14 cellular contexts compared by ENCODE assay signal in genomic region chr5:28648108-28648507, GRCh38.
DNase-seq lines count a peak whose midpoint lies in the region; ATAC-seq, FAIRE-seq and TF ChIP-seq lines count a peak whose summit lies in the region.
"Had no signal": no experiment of that assay in that cellular context is flagged by ENCODE, and none has a peak within 500 bp of the region (broad histone marks: within the 10 kb centered on the region; RNA-seq: fewer than 3 reads in every experiment).

No MANE protein-coding gene starts in this region.

- no peak for TF ChIP-seq POLR2A in HepG2 (IDR thresholded peaks at IDR 0.05; ENCODE audit: insufficient read depth in 1 of 2, low read depth in 2 of 2, low read length in 2 of 2)
- TF ChIP-seq POLR2A in right lobe of liver (IDR thresholded peaks at IDR 0.05), result no peak

- TF ChIP-seq EP300 in HepG2 (IDR thresholded peaks at IDR 0.05; ENCODE audit: low read depth in 2 of 2, low read length in 2 of 2), result no peak
- no peak for TF ChIP-seq EP300 in HepG2 (CRISPR knock-in tag; IDR thresholded peaks at IDR 0.05; ENCODE audit: borderline replicate concordance)

- H3K79me2 ChIP-seq in HepG2 (ENCODE audit: insufficient read depth, low read length), result no peaks in the 10 kb centered on the region

- H3K4me1 ChIP-seq in HepG2 (ENCODE audit: insufficient read depth, low read length) (no peaks in the 10 kb centered on the region), right lobe of liver (no peaks in the 10 kb centered on the region)
- H3K4me1 ChIP-seq: left lung had no signal

- H3K9me3 ChIP-seq in HepG2 (ENCODE audit: low read length) (no peaks in the 10 kb centered on the region), right lobe of liver (no peaks in the 10 kb centered on the region)
- H3K9me3 ChIP-seq: left lung had no signal

- POLR2A ChIA-PET in HepG2 (lab: Yijun Ruan, JAX), result no interaction called here

- FAIRE-seq in HepG2 (lab: Jason Lieb, UNC), result no peak

- in situ Hi-C loops in HepG2 (cut with HindIII; ENCODE audit: extremely low pct_ligation_motif_present, low pct_unique_long_range_greater_than_20kb), result no loop called here

- WGBS in HepG2 (ENCODE audit: low lambda C conversion rate), result 0% methylated on average over 2 of the region's 2 CpGs
- 57% methylated on average over 2 of the region's 2 CpGs for WGBS in right lobe of liver (ENCODE audit: insufficient coverage, low coverage, low lambda C conversion rate, missing lambda C conversion rate)

- TF ChIP-seq RAD21 in HepG2 (CRISPR knock-in tag; IDR thresholded peaks at IDR 0.05), result no peak

- H3K4me3 ChIP-seq in HepG2 (replicated peaks in 1 of 3; ENCODE audit: insufficient read depth in 1 of 3, low read depth in 2 of 3, low read length in 3 of 3), result no peak overlapping the region
- H3K4me3 ChIP-seq in right lobe of liver, result no peak overlapping the region
- H3K4me3 ChIP-seq: coronary artery, left lung had no signal

- H3K4me2 ChIP-seq in HepG2 (ENCODE audit: low read depth, low read length), result no peak overlapping the region

- TF ChIP-seq CTCF in HepG2 (CRISPR knock-in tag; IDR thresholded peaks at IDR 0.05) (no peak), right lobe of liver (IDR thresholded peaks at IDR 0.05) (no peak)

- intact Hi-C loops in HepG2 (cut with micrococcal nuclease; ENCODE audit: unreplicated experiment), result no loop called here
- intact Hi-C loops in right lobe of liver (cut with DNase I), result no loop called here

- no peak overlapping the region for H3K9ac ChIP-seq in HepG2 (ENCODE audit: insufficient read depth, low read depth, low read length)

- DNase-seq in HepG2 (ENCODE audit: low spot score) (peak; percentile 1), right lobe of liver (no peak), RPMI7951 (ENCODE audit: low read depth) (peak; percentile 2), fibroblast of peridontal ligament (ENCODE audit: extremely low read depth) (peak; percentile 39), NCI-H2029 treated with DMSO at 0.1 percent for 48 hours (lab: John Stamatoyannopoulos, UW) (no peak), NCI-H2029 (lab: John Stamatoyannopoulos, UW) (no peak)
- DNase-seq: activated naive CD4-positive, alpha-beta T cell treated with anti-CD3 and anti-CD28 coated beads, Interleukin-2, amount 50 U/mL, for 16 hours; left lung; NCI-H1092 treated with DMSO at 0.1 percent for 48 hours had no signal

- H3K36me3 ChIP-seq in HepG2 (replicated peaks in 1 of 2; ENCODE audit: control insufficient read depth in 1 of 2, insufficient read depth in 2 of 2, low read length in 2 of 2), result no peaks in the 10 kb centered on the region
- H3K36me3 ChIP-seq in right lobe of liver, result no peaks in the 10 kb centered on the region
- H3K36me3 ChIP-seq: left lung had no signal

- ATAC-seq in HepG2, result no peak
- no peak for ATAC-seq in right lobe of liver
- ATAC-seq in GM19452 (IDR thresholded peaks at IDR 0.05; ENCODE audit: unreplicated experiment), result no peak
- no peak for ATAC-seq in GM21529 (IDR thresholded peaks at IDR 0.05; ENCODE audit: unreplicated experiment)
- ATAC-seq: left lung; natural killer cell treated with Interleukin-12 subunit alpha and Interleukin-12 subunit beta and Interleukin-15 and Interleukin-18, amount 100 ng/mL, for 72 hours had no signal

- CTCF ChIA-PET in HepG2 (lab: Yijun Ruan, JAX; ENCODE audit: low intra/inter-chr PET ratio, low total read pairs), result no interaction called here

- no peak overlapping the region for H2AFZ ChIP-seq in HepG2 (ENCODE audit: low read length)

- H3K27me3 ChIP-seq in HepG2 (ENCODE audit: control insufficient read depth in 1 of 2, insufficient read depth in 2 of 2, low read length in 2 of 2), result no peaks in the 10 kb centered on the region
- H3K27me3 ChIP-seq in right lobe of liver, result no peaks in the 10 kb centered on the region
- H3K27me3 ChIP-seq: left lung had no signal

- no peaks in the 10 kb centered on the region for H4K20me1 ChIP-seq in HepG2 (ENCODE audit: insufficient read depth, low read length)

- H3K27ac ChIP-seq in HepG2 (ENCODE audit: extremely low read length, insufficient read depth, low read length) (no peak overlapping the region), right lobe of liver (no peak overlapping the region)
- H3K27ac ChIP-seq: coronary artery, HL-60, left lung had no signal

- BruUV-seq in HepG2 (replicated peaks; lab: Mats Ljungman, UMichigan), result no TSS peak

TF ChIP-seq in HepG2, 621 proteins besides CTCF, POLR2A, EP300 and RAD21:
- TF ChIP-seq NCOA1 (CRISPR knock-in tag; IDR thresholded peaks at IDR 0.05) (no peak), ZNF777 (CRISPR knock-in tag; IDR thresholded peaks at IDR 0.05) (no peak), ZFP62 (CRISPR knock-in tag; IDR thresholded peaks at IDR 0.05) (no peak), TOE1 (CRISPR knock-in tag; IDR thresholded peaks at IDR 0.05) (no peak), HOXD1 (CRISPR knock-in tag; IDR thresholded peaks at IDR 0.05) (no peak), KLF13 (CRISPR knock-in tag; IDR thresholded peaks at IDR 0.05) (no peak), CREBL2 (CRISPR knock-in tag; IDR thresholded peaks at IDR 0.05; ENCODE audit: borderline replicate concordance) (no peak), ZNF136 (CRISPR knock-in tag; IDR thresholded peaks at IDR 0.05; ENCODE audit: low read depth) (no peak), NCOR1 (IDR thresholded peaks at IDR 0.05; ENCODE audit: borderline replicate concordance, low read length) (no peak), ZBTB40 (IDR thresholded peaks at IDR 0.05) (no peak), ZBTB40 (CRISPR knock-in tag; IDR thresholded peaks at IDR 0.05) (no peak), ZNF274 (CRISPR knock-in tag; IDR thresholded peaks at IDR 0.05) (no peak), ZNF225 (CRISPR knock-in tag; IDR thresholded peaks at IDR 0.05) (no peak), ZSCAN9 (CRISPR knock-in tag; IDR thresholded peaks at IDR 0.05; ENCODE audit: borderline replicate concordance) (no peak), NR1H2 (CRISPR knock-in tag; IDR thresholded peaks at IDR 0.05; ENCODE audit: borderline replicate concordance, low read depth) (no peak), GLI4 (CRISPR knock-in tag; IDR thresholded peaks at IDR 0.05; ENCODE audit: borderline replicate concordance) (no peak), ZNF598 (CRISPR knock-in tag; IDR thresholded peaks at IDR 0.05; ENCODE audit: borderline replicate concordance) (no peak), ZNF614 (CRISPR knock-in tag; IDR thresholded peaks at IDR 0.05; ENCODE audit: borderline replicate concordance) (no peak)

Comparison
In these comparisons a context has a peak if more than half of its experiments do, and no peak if none do; other contexts are left out.
1. DNase-seq: peak in HepG2 (single experiment), RPMI7951 (single experiment) and fibroblast of peridontal ligament (single experiment); none in right lobe of liver (0 of 3), NCI-H2029 treated with DMSO at 0.1 percent for 48 hours (single experiment) and NCI-H2029 (single experiment).